Comparison of ENCODE assay signal across 28 cellular contexts in genomic region chr3:65114041-65114440, GRCh38.
"Had no signal": no experiment of that assay in that cellular context is flagged by ENCODE, and none has a peak within 500 bp of the region (broad histone marks: within the 10 kb centered on the region; RNA-seq: fewer than 3 reads in every experiment).

No MANE protein-coding gene starts in this region.

- H3K27me3 Mint-ChIP-seq: naive thymus-derived CD4-positive, alpha-beta T cell; stimulated activated naive B cell treated with anti-CD40 and anti-IgM and Interleukin-4, amounts not matched to agents 10 μg/mL and 1 μg/mL and 100 μg/mL, for 72 hours; stimulated activated naive CD8-positive, alpha-beta T cell treated with anti-CD3 and anti-CD28 coated beads, Interleukin-15, Interleukin-2, amounts not matched to agents 100 ng/mL and 50 ng/mL, for 24 hours had no signal

- H3K4me1 Mint-ChIP-seq: naive thymus-derived CD4-positive, alpha-beta T cell; natural killer cell; neural progenitor cell; stimulated activated effector memory CD8-positive, alpha-beta T cell treated with anti-CD3 and anti-CD28 coated beads, Interleukin-12 subunit alpha, Interleukin-12 subunit beta, amount 100 ng/mL, for 72 hours; stimulated activated naive B cell treated with anti-CD40 and anti-IgM and Interleukin-4, amounts not matched to agents 10 μg/mL and 1 μg/mL and 100 μg/mL, for 72 hours had no signal

- H3K9me3 ChIP-seq: psoas muscle, right lobe of liver, stomach, thoracic aorta, thyroid gland, tibial nerve, upper lobe of right lung, uterus had no signal

- H2AFZ ChIP-seq: neural progenitor cell, parathyroid adenoma had no signal

- H3K4me3 Mint-ChIP-seq: naive thymus-derived CD4-positive, alpha-beta T cell; natural killer cell; nephron; neural progenitor cell; stimulated activated effector memory CD8-positive, alpha-beta T cell treated with anti-CD3 and anti-CD28 coated beads, Interleukin-12 subunit alpha, Interleukin-12 subunit beta, amount 100 ng/mL, for 72 hours; stimulated activated naive B cell treated with anti-CD40 and anti-IgM and Interleukin-4, amounts not matched to agents 10 μg/mL and 1 μg/mL and 100 μg/mL, for 72 hours; stimulated activated naive CD8-positive, alpha-beta T cell treated with anti-CD3 and anti-CD28 coated beads, Interleukin-15, Interleukin-2, amounts not matched to agents 100 ng/mL and 50 ng/mL, for 24 hours; type B pancreatic cell had no signal

- H3K36me3 ChIP-seq: neural progenitor cell, right lobe of liver, sigmoid colon, stomach, thoracic aorta, thyroid gland, tibial nerve, upper lobe of right lung, uterus had no signal

- H3K4me2 ChIP-seq: neural progenitor cell had no signal

- H3K4me3 ChIP-seq: neural progenitor cell, psoas muscle, right lobe of liver, sigmoid colon, stomach, thoracic aorta, thyroid gland, tibial nerve, upper lobe of right lung, uterus had no signal

- H3K79me2 ChIP-seq: parathyroid adenoma had no signal

- H3K27ac Mint-ChIP-seq: naive thymus-derived CD4-positive, alpha-beta T cell; natural killer cell; nephron; neural progenitor cell; progenitor cell of endocrine pancreas; stimulated activated effector memory CD8-positive, alpha-beta T cell treated with anti-CD3 and anti-CD28 coated beads, Interleukin-12 subunit alpha, Interleukin-12 subunit beta, amount 100 ng/mL, for 72 hours; stimulated activated naive B cell treated with anti-CD40 and anti-IgM and Interleukin-4, amounts not matched to agents 10 μg/mL and 1 μg/mL and 100 μg/mL, for 72 hours; stimulated activated naive CD8-positive, alpha-beta T cell treated with anti-CD3 and anti-CD28 coated beads, Interleukin-15, Interleukin-2, amounts not matched to agents 100 ng/mL and 50 ng/mL, for 24 hours; type B pancreatic cell had no signal

- H3K36me3 Mint-ChIP-seq: neural progenitor cell; stimulated activated effector memory CD8-positive, alpha-beta T cell treated with anti-CD3 and anti-CD28 coated beads, Interleukin-12 subunit alpha, Interleukin-12 subunit beta, amount 100 ng/mL, for 72 hours; stimulated activated naive B cell treated with anti-CD40 and anti-IgM and Interleukin-4, amounts not matched to agents 10 μg/mL and 1 μg/mL and 100 μg/mL, for 72 hours had no signal

- H3K27me3 ChIP-seq: neural progenitor cell, right lobe of liver, sigmoid colon, stomach, thyroid gland, tibial nerve, upper lobe of right lung, uterus had no signal

- H3K27ac ChIP-seq: neural progenitor cell, parathyroid adenoma, psoas muscle, right lobe of liver, sigmoid colon, stomach, thoracic aorta, thyroid gland, tibial nerve, upper lobe of right lung had no signal

- H3K4me1 ChIP-seq: neural progenitor cell, parathyroid adenoma, psoas muscle, right lobe of liver, sigmoid colon, stomach, thyroid gland, tibial nerve, upper lobe of right lung, uterus had no signal

- H3K9ac ChIP-seq: neural progenitor cell, parathyroid adenoma had no signal

- DNase-seq: naive thymus-derived CD4-positive, alpha-beta T cell; natural killer cell; occipital lobe; posterior cingulate gyrus; psoas muscle; right cardiac atrium; right lobe of liver; sigmoid colon; small intestine; stimulated activated CD4-positive, alpha-beta T cell treated with anti-CD3 and anti-CD28 coated beads, Interleukin-15, amount 100 ng/mL, for 24 hours; stimulated activated CD4-positive, alpha-beta T cell treated with anti-CD3 and anti-CD28 coated beads, Interleukin-2, amount 100 ng/mL, for 24 hours; stimulated activated CD4-positive, alpha-beta T cell treated with anti-CD3 and anti-CD28 coated beads, Interleukin-2, amount 100 ng/mL, for 48 hours; stimulated activated CD4-positive, alpha-beta T cell treated with anti-CD3 and anti-CD28 coated beads, Interleukin-4, amount 100 ng/mL, for 24 hours; stimulated activated naive B cell treated with anti-CD40 and anti-IgM and Interleukin-4, amounts not matched to agents 10 μg/mL and 1 μg/mL and 100 μg/mL, for 72 hours; stimulated activated naive CD4-positive, alpha-beta T cell treated with Interleukin-2 at 50 U/mL for 16 hours; stomach; thyroid gland; upper lobe of right lung; uterus had no signal
